ENCODE assay signal across 8 cellular contexts in the genomic region with DNA sequence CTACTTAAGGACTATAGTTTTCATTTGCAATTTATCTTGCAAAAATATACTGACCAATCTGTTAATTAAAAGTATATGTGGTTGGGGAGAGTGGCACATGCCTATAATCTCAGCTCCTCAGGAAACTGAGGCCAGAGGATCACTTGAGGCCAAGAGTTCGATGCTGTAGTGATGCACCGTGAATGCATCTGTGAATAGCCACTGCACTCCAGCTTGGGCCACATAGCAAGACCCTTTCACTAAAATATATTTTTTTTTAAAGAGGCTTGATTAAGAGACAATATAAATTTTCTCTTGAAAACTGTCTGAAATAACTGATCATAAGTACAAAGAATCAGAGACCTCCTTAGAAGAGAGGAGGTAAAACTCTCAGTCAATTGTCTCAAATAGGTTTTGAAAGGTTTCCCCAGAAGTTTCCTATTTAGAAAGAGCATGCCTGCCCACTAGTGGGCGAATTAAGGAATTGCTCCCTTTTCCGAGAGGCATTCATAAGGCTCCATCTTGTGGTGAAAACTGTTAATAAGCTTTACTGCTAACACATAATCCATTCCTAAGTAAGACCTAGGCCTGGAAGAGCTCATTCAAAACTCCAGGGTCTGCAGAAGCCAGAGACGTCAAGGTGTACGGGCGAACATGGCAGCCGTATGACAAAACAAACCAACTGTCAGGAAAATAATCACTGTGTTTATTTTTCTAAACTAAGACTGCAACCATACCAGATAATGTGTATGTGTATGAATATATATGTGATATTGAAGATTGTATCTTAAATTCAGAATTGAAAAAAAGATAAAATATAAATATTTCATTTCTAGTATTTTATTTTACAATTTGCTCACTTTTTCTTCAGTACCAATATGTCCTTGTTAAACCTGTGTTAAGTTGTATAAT. TPM values are rescaled to one million over a fixed set of nuclear protein-coding genes. Genes with fewer than 3 reads are reported as not detected.
A peak's percentile ranks its signal among the peaks of the same experiment; 100 is the strongest.
DNase-seq lines count a peak whose midpoint lies in the region; ATAC-seq and TF ChIP-seq lines count a peak whose summit lies in the region.

No MANE protein-coding gene starts in this region.

- peak; percentile 70 for ATAC-seq in gastroesophageal sphincter

- H3K4me3 ChIP-seq in GM12864 (ENCODE audit: low read depth, low read length) (no peak overlapping the region), HEK293 (ENCODE audit: low read depth, low read length) (no peak overlapping the region), MM.1S (ENCODE audit: low read length) (no peak overlapping the region), gastroesophageal sphincter (no peak overlapping the region), parathyroid adenoma (ENCODE audit: low read depth, low read length) (no peak overlapping the region)

- H3K9ac ChIP-seq in MM.1S (ENCODE audit: low read length): no peak overlapping the region
- no peak overlapping the region for H3K9ac ChIP-seq in parathyroid adenoma

- H3K4me1 ChIP-seq in HEK293 (ENCODE audit: control insufficient read depth, insufficient read depth, low read length) (no peaks in the 10 kb centered on the region), MM.1S (ENCODE audit: low read length) (no peaks in the 10 kb centered on the region), gastroesophageal sphincter (peaks cover 0 to 13% (median 0%) of the 10 kb centered on the region in 3 donors), parathyroid adenoma (no peaks in the 10 kb centered on the region)

- H4K20me1 ChIP-seq in MM.1S (ENCODE audit: insufficient read depth, low read length): no peaks in the 10 kb centered on the region

- TF ChIP-seq POLR2A in gastroesophageal sphincter (IDR thresholded peaks at IDR 0.05): no peak

- TF ChIP-seq CTCF in GM12864 (IDR thresholded peaks at IDR 0.05; ENCODE audit: low read depth, low read length, missing control alignments) (peak; percentile 99), HEK293 (tag by site-specific recombination; IDR thresholded peaks at IDR 0.05) (peak; percentile 87), MM.1S (IDR thresholded peaks at IDR 0.05; ENCODE audit: low read length) (peak; percentile 100), RWPE1 (conservative IDR thresholded peaks at IDR 0.05; ENCODE audit: low read depth) (peak; percentile 100), gastroesophageal sphincter (IDR thresholded peaks at IDR 0.05) (peak; percentile 97 to 99 (median 98)), parathyroid adenoma (IDR thresholded peaks at IDR 0.05) (peak; percentile 100)

- CTCF ChIA-PET in HEK293 (lab: Yijun Ruan, JAX) (interaction anchor here (0.5 to 5.3 kb wide), 99 partner anchors 9 to 900 kb away, joined by 3 to 148 read pairs (median 4); a partner anchor contains a TSS), RWPE1 (lab: Yijun Ruan, JAX) (interaction anchor here (0.5 to 2.0 kb wide), 18 partner anchors 11 to 856 kb away, joined by 3 to 21 read pairs (median 4); no protein-coding TSS in a partner anchor)

- H3K27me3 ChIP-seq in MM.1S (replicated peaks; ENCODE audit: insufficient read depth, low read length) (no peaks in the 10 kb centered on the region), gastroesophageal sphincter (no peaks in the 10 kb centered on the region), parathyroid adenoma (ENCODE audit: control insufficient read depth, insufficient read depth, low read length) (no peaks in the 10 kb centered on the region)

- DNase-seq in GM12864 (ENCODE audit: low read depth) (peak; percentile 64), MM.1S (peak; percentile 90), RWPE1 (ENCODE audit: low spot score) (peak; percentile 78), mesenteric fat pad (ENCODE audit: low spot score) (no peak)
- DNase-seq in activated effector memory CD4-positive, alpha-beta T cell treated with anti-CD3 and anti-CD28 coated beads, Interleukin-2, amount 50 U/mL, for 16 hours: peak; percentile 78

- no peak overlapping the region for H2AFZ ChIP-seq in MM.1S (ENCODE audit: low read length)
- no peak overlapping the region for H2AFZ ChIP-seq in parathyroid adenoma

- H3K27ac ChIP-seq in HEK293 (ENCODE audit: extremely low read depth, low read depth, low read length): no peak overlapping the region
- H3K27ac ChIP-seq in MM.1S (ENCODE audit: low read length): no peak overlapping the region
- no peak overlapping the region for H3K27ac ChIP-seq in RWPE1
- no peak overlapping the region for H3K27ac ChIP-seq in gastroesophageal sphincter
- H3K27ac ChIP-seq in parathyroid adenoma: no peak overlapping the region

- H3K9me2 ChIP-seq in MM.1S (replicated peaks; ENCODE audit: insufficient read depth, low read length): no peaks in the 10 kb centered on the region

- H3F3A ChIP-seq in MM.1S (ENCODE audit: insufficient read depth, low read length): no peaks in the 10 kb centered on the region

- no peaks in the 10 kb centered on the region for H3K79me2 ChIP-seq in MM.1S (ENCODE audit: low read length)
- H3K79me2 ChIP-seq in parathyroid adenoma: no peaks in the 10 kb centered on the region

- H3K4me2 ChIP-seq in MM.1S (ENCODE audit: low read depth, low read length) (no peak overlapping the region), parathyroid adenoma (ENCODE audit: low read length) (no peak overlapping the region)

- TF ChIP-seq EP300 in gastroesophageal sphincter (IDR thresholded peaks at IDR 0.05): no peak

- H3K9me3 ChIP-seq in HEK293 (ENCODE audit: control insufficient read depth, insufficient read depth, low read depth, low read length) (no peaks in the 10 kb centered on the region), MM.1S (replicated peaks; ENCODE audit: insufficient read depth, low read length) (no peaks in the 10 kb centered on the region), gastroesophageal sphincter (no peaks in the 10 kb centered on the region), parathyroid adenoma (ENCODE audit: control insufficient read depth, low read length) (no peaks in the 10 kb centered on the region)

- H3K36me3 ChIP-seq in HEK293 (ENCODE audit: control insufficient read depth in 2 of 2, insufficient read depth in 1 of 2, low read length in 2 of 2) (no peaks in the 10 kb centered on the region), MM.1S (replicated peaks; ENCODE audit: insufficient read depth, low read length) (no peaks in the 10 kb centered on the region), gastroesophageal sphincter (no peaks in the 10 kb centered on the region), parathyroid adenoma (ENCODE audit: control insufficient read depth, insufficient read depth, low read length) (no peaks in the 10 kb centered on the region)

- 18 to 20% methylated on average over 8 of the region's 8 CpGs for WGBS in gastroesophageal sphincter (ENCODE audit: low coverage in 1 of 2), 2 donors

- POLR2A ChIA-PET in HEK293 (lab: Yijun Ruan, JAX): no interaction called here
- POLR2A ChIA-PET in RWPE1 (lab: Yijun Ruan, JAX; ENCODE audit: low non-redundant PET): no interaction called here

TF ChIP-seq in HEK293, 187 proteins besides CTCF, POLR2A, EP300 and RAD21 (continues in another document):
- TF ChIP-seq ZNF521 (tag by site-specific recombination; IDR thresholded peaks at IDR 0.05) (no peak), ZNF777 (tag by site-specific recombination; IDR thresholded peaks at IDR 0.05; ENCODE audit: borderline replicate concordance) (no peak), ZNF394 (tag by site-specific recombination; IDR thresholded peaks at IDR 0.05; ENCODE audit: borderline replicate concordance) (no peak), ZBTB8A (tag by site-specific recombination; IDR thresholded peaks at IDR 0.05) (no peak), FEZF1 (tag by site-specific recombination; IDR thresholded peaks at IDR 0.05) (no peak), ZNF311 (tag by site-specific recombination; IDR thresholded peaks at IDR 0.05; ENCODE audit: borderline replicate concordance) (no peak), ZNF654 (tag by site-specific recombination; IDR thresholded peaks at IDR 0.05; ENCODE audit: low read depth) (peak; percentile 100), GFI1B (tag by site-specific recombination; IDR thresholded peaks at IDR 0.05) (no peak), ZNF792 (tag by site-specific recombination; IDR thresholded peaks at IDR 0.05) (no peak)
- TF ChIP-seq, protein P1, sequence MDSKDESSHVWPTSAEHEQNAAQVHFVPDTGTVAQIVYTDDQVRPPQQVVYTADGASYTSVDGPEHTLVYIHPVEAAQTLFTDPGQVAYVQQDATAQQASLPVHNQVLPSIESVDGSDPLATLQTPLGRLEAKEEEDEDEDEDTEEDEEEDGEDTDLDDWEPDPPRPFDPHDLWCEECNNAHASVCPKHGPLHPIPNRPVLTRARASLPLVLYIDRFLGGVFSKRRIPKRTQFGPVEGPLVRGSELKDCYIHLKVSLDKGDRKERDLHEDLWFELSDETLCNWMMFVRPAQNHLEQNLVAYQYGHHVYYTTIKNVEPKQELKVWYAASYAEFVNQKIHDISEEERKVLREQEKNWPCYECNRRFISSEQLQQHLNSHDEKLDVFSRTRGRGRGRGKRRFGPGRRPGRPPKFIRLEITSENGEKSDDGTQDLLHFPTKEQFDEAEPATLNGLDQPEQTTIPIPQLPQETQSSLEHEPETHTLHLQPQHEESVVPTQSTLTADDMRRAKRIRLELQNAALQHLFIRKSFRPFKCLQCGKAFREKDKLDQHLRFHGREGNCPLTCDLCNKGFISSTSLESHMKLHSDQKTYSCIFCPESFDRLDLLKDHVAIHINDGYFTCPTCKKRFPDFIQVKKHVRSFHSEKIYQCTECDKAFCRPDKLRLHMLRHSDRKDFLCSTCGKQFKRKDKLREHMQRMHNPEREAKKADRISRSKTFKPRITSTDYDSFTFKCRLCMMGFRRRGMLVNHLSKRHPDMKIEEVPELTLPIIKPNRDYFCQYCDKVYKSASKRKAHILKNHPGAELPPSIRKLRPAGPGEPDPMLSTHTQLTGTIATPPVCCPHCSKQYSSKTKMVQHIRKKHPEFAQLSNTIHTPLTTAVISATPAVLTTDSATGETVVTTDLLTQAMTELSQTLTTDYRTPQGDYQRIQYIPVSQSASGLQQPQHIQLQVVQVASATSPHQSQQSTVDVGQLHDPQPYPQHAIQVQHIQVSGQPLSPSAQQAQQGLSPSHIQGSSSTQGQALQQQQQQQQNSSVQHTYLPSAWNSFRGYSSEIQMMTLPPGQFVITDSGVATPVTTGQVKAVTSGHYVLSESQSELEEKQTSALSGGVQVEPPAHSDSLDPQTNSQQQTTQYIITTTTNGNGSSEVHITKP (tag by site-specific recombination; IDR thresholded peaks at IDR 0.05): 0 out of 2 replicates have a peak, but pooled peaks have one; percentile 38

RNA-seq across cellular contexts. Expression of a gene that starts 6.8 kb away (rescaled TPM):
- not detected for total RNA-seq in gastroesophageal sphincter
- total RNA-seq in mesenteric fat pad: not detected

RNA-seq across cellular contexts. Expression of a gene that starts 31.8 kb away (rescaled TPM):
- not detected for total RNA-seq in gastroesophageal sphincter
- total RNA-seq in mesenteric fat pad: not detected

RNA-seq across cellular contexts. Expression of a gene that starts 48.2 kb away (rescaled TPM):
- 100 to 1,000 TPM in 3 of 4 donors, 10 to 100 TPM in 1; 98.1 to 128 (median 120) TPM for total RNA-seq in gastroesophageal sphincter
- 177 TPM for total RNA-seq in mesenteric fat pad
